In genomic region chr4:1172228-1172851, GRCh38 we compare ENCODE assay signal across 9 cellular contexts. TPM values are rescaled to one million over a fixed set of nuclear protein-coding genes. Genes with fewer than 3 reads are reported as not detected.
DNase-seq lines count a peak whose midpoint lies in the region; ATAC-seq, FAIRE-seq and TF ChIP-seq lines count a peak whose summit lies in the region.
"Had no signal": no experiment of that assay in that cellular context is flagged by ENCODE, and none has a peak within 500 bp of the region (broad histone marks: within the 10 kb centered on the region; RNA-seq: fewer than 3 reads in every experiment).

SPON2 (minus strand) TSS chr4:1172583.

- peak within 1 kb of the TSS; percentile 69 for H3K27ac Mint-ChIP-seq in HFFc6

- peak within 1 kb of the TSS; percentile 13 for H3K4me2 ChIP-seq in skeletal muscle satellite cell (ENCODE audit: low read length)

- no peak for FAIRE-seq in frontal cortex (lab: Jason Lieb, UNC)

- no peak within 1 kb of the TSS for H3K9ac ChIP-seq in skeletal muscle satellite cell (ENCODE audit: low read depth, low read length)

- in situ Hi-C loops in astrocyte of the cerebellum (cut with HindIII; ENCODE audit: low sequenced_read_pairs), result loop anchor here (5.0 kb wide), 1 partner anchor 70 kb away; no protein-coding TSS in a partner anchor

- H3K36me3 Mint-ChIP-seq in HFFc6 (ENCODE audit: low read depth), result no peaks in the 10 kb centered on the region

- TF ChIP-seq CTCF in HFFc6 (IDR thresholded peaks at IDR 0.05) (no peak), astrocyte of the cerebellum (IDR thresholded peaks at IDR 0.05; ENCODE audit: low read depth, low read length, missing control alignments) (no peak)

- no peaks in the 10 kb centered on the region for H3K27me3 Mint-ChIP-seq in HFFc6 (ENCODE audit: insufficient read depth)

- H3K4me3 ChIP-seq in astrocyte of the cerebellum (ENCODE audit: low read depth, low read length), result peak within 1 kb of the TSS; percentile 16
- H3K4me3 ChIP-seq in skeletal muscle satellite cell (ENCODE audit: low read length), result no peak within 1 kb of the TSS

- H3K36me3 ChIP-seq in skeletal muscle satellite cell (ENCODE audit: insufficient read depth, low read length), result peaks cover 11% of the 10 kb centered on the region

- no peaks in the 10 kb centered on the region for H3K27me3 ChIP-seq in skeletal muscle satellite cell (ENCODE audit: control insufficient read depth, insufficient read depth, low read length)

- no peaks in the 10 kb centered on the region for H3K9me3 ChIP-seq in skeletal muscle satellite cell (replicated peaks; ENCODE audit: low read length)

- peak within 1 kb of the TSS; percentile 28; the same call in 1 of the 2 replicates for H3K4me3 Mint-ChIP-seq in HFFc6

- no peaks in the 10 kb centered on the region for H3K9me3 Mint-ChIP-seq in HFFc6

- H3K4me1 ChIP-seq in skeletal muscle satellite cell (ENCODE audit: control insufficient read depth, insufficient read depth, low read length), result peaks cover 20% of the 10 kb centered on the region

- H3K4me1 Mint-ChIP-seq in HFFc6 (ENCODE audit: low read depth), result peaks cover 10% of the 10 kb centered on the region

- ATAC-seq in HG03139 (IDR thresholded peaks at IDR 0.05; ENCODE audit: unreplicated experiment), result no peak
- ATAC-seq: HCT116 had no signal

- no peak for DNase-seq in HFFc6
- no peak for DNase-seq in astrocyte of the cerebellum (ENCODE audit: low read depth)
- peak; percentile 65 for DNase-seq in iPS-NIHi7 (ENCODE audit: extremely low spot score)
- no peak for DNase-seq in NCI-H2107 (lab: John Stamatoyannopoulos, UW)
- DNase-seq in frontal cortex (ENCODE audit: low spot score in 2 of 2), result no peak
- DNase-seq in NCI-H187 (lab: John Stamatoyannopoulos, UW), result no peak

RNA-seq across cellular contexts. Expression of gene SPON2, which starts in this region (rescaled TPM):
- total RNA-seq in HFFc6 (2021; fragmentation: NEBNext Ultra II Directional; extraction: Animal tissue kit (Norgen Biotek cat#: 25700)), result 10 to 100 TPM; 12.0 to 53.5 (median 48.2) TPM
- 79.3 and 213 TPM in 2 replicates for total RNA-seq in skeletal muscle satellite cell (2012; rRNA removed)
- total RNA-seq in frontal cortex, result 6.1 TPM
